ENCODE assay signal across 21 cellular contexts in genomic region chr9:2970864-2971263, GRCh38.
DNase-seq lines count a peak whose midpoint lies in the region; ATAC-seq, FAIRE-seq and TF ChIP-seq lines count a peak whose summit lies in the region.
"Had no signal": no experiment of that assay in that cellular context is flagged by ENCODE, and none has a peak within 500 bp of the region (broad histone marks: within the 10 kb centered on the region; RNA-seq: fewer than 3 reads in every experiment).

No MANE protein-coding gene starts in this region.

- no peak overlapping the region for H3K18ac ChIP-seq in IMR-90 (ENCODE audit: low read depth, low read length)

- TF ChIP-seq POLR2A in A549 (IDR thresholded peaks at IDR 0.05; ENCODE audit: low read length): no peak
- TF ChIP-seq POLR2A in IMR-90 (IDR thresholded peaks at IDR 0.05; ENCODE audit: low read depth, low read length): no peak

- no peak overlapping the region for H2BK20ac ChIP-seq in IMR-90 (ENCODE audit: low read depth, low read length)

- H2BK120ac ChIP-seq in IMR-90 (ENCODE audit: low read depth, low read length): no peak overlapping the region

- no peak overlapping the region for H4K8ac ChIP-seq in IMR-90 (ENCODE audit: low read depth in 2 of 2, low read length in 2 of 2)

- no peak overlapping the region for H4K91ac ChIP-seq in IMR-90 (ENCODE audit: insufficient read depth, low read depth, low read length)

- H3K36me3 Mint-ChIP-seq in progenitor cell of endocrine pancreas (ENCODE audit: insufficient read depth): peaks cover 3% of the 10 kb centered on the region
- H3K36me3 Mint-ChIP-seq: CD8-positive, alpha-beta T cell had no signal

- H2AK5ac ChIP-seq in IMR-90 (ENCODE audit: low read depth, low read length): no peak overlapping the region

- no peaks in the 10 kb centered on the region for H3K9me1 ChIP-seq in IMR-90 (ENCODE audit: insufficient read depth, low read length)

- H3K27me3 ChIP-seq in IMR-90 (ENCODE audit: control insufficient read depth, insufficient read depth, low read length): no peaks in the 10 kb centered on the region
- H3K27me3 ChIP-seq: BLaER1 treated with 17β-estradiol and CSF1 and Interleukin-3, amounts not matched to agents 10 nM and 100 nM had no signal

- H3K56ac ChIP-seq in IMR-90 (ENCODE audit: extremely low read depth, insufficient read depth, low read length): no peak overlapping the region

- no peak overlapping the region for H3K4ac ChIP-seq in IMR-90 (ENCODE audit: low read depth, low read length)

- H2AFZ ChIP-seq in IMR-90 (replicated peaks; ENCODE audit: low read length, poor library complexity): no peak overlapping the region

- H2AK9ac ChIP-seq in IMR-90 (replicated peaks; ENCODE audit: low read depth, low read length, poor library complexity): no peak overlapping the region

- H3K4me3 Mint-ChIP-seq in progenitor cell of endocrine pancreas (ENCODE audit: low read depth): no peak overlapping the region
- H3K4me3 Mint-ChIP-seq: B cell; CD4-positive, alpha-beta T cell; CD8-positive, alpha-beta T cell had no signal

- no peak for TF ChIP-seq EP300 in A549 (IDR thresholded peaks at IDR 0.05)

- no peaks in the 10 kb centered on the region for H3K4me1 ChIP-seq in A549
- H3K4me1 ChIP-seq in IMR-90 (ENCODE audit: control insufficient read depth, insufficient read depth, low read length): no peaks in the 10 kb centered on the region
- H3K4me1 ChIP-seq: Caco-2 had no signal

- H4K5ac ChIP-seq in IMR-90 (ENCODE audit: low read depth, low read length): no peak overlapping the region

- no peak overlapping the region for H3K9ac ChIP-seq in IMR-90 (ENCODE audit: low read depth, low read length)
- H3K9ac ChIP-seq: BLaER1 treated with 17β-estradiol and CSF1 and Interleukin-3, amounts not matched to agents 10 nM and 100 nM had no signal

- H2BK5ac ChIP-seq in IMR-90 (ENCODE audit: low read depth, low read length, poor library complexity, severe bottlenecking): no peak overlapping the region

- POLR2A ChIA-PET in A549 (lab: Yijun Ruan, JAX) (no interaction called here), IMR-90 (lab: Charles Lee; ENCODE audit: unreplicated experiment) (no interaction called here)

- no peaks in the 10 kb centered on the region for H3K4me1 Mint-ChIP-seq in progenitor cell of endocrine pancreas (ENCODE audit: low read depth)
- H3K4me1 Mint-ChIP-seq: B cell had no signal

- in situ Hi-C loops in IMR-90 (cut with MboI; ENCODE audit: low sequenced_read_pairs): loop anchor here (25.0 kb wide), 1 partner anchor 91 kb away; no protein-coding TSS in a partner anchor

- no peak overlapping the region for H3K4me2 ChIP-seq in A549
- no peak overlapping the region for H3K4me2 ChIP-seq in IMR-90 (ENCODE audit: low read depth, low read length)
- H3K4me2 ChIP-seq: BLaER1 treated with 17β-estradiol and CSF1 and Interleukin-3, amounts not matched to agents 10 nM and 100 nM had no signal

- no peaks in the 10 kb centered on the region for H3K36me3 ChIP-seq in IMR-90 (ENCODE audit: control insufficient read depth, insufficient read depth, low read length)
- H3K36me3 ChIP-seq: BLaER1 treated with 17β-estradiol and CSF1 and Interleukin-3, amounts not matched to agents 10 nM and 100 nM had no signal

- FAIRE-seq in A549 (lab: Jason Lieb, UNC): no peak
- peak; percentile 55 for FAIRE-seq in frontal cortex (lab: Jason Lieb, UNC)
- FAIRE-seq: A204.1, D721Med, G401.6, GM12891, GM19239 had no signal

- CTCF ChIA-PET in A549 (lab: Yijun Ruan, JAX) (no interaction called here), IMR-90 (lab: Yijun Ruan, JAX) (no interaction called here)

- H3K4me3 ChIP-seq in A549: no peak overlapping the region
- H3K4me3 ChIP-seq in IMR-90 (ENCODE audit: insufficient read depth, low read depth, low read length): no peak overlapping the region
- H3K4me3 ChIP-seq: BLaER1 treated with 17β-estradiol and CSF1 and Interleukin-3, amounts not matched to agents 10 nM and 100 nM had no signal

- no peaks in the 10 kb centered on the region for H3K79me1 ChIP-seq in IMR-90 (ENCODE audit: low read depth in 1 of 2, low read length in 2 of 2)

- no peak overlapping the region for H3K14ac ChIP-seq in IMR-90 (replicated peaks; ENCODE audit: low read depth, low read length)

- TF ChIP-seq RAD21 in A549 (conservative IDR thresholded peaks at IDR 0.05 in 1 of 2, IDR thresholded peaks at IDR 0.05 in 1 of 2) (no peak), IMR-90 (IDR thresholded peaks at IDR 0.05; ENCODE audit: low read length) (no peak)

- no peak overlapping the region for H3K27ac Mint-ChIP-seq in progenitor cell of endocrine pancreas
- H3K27ac Mint-ChIP-seq: B cell; CD4-positive, alpha-beta T cell; CD8-positive, alpha-beta T cell had no signal

- no peaks in the 10 kb centered on the region for H3K27me3 Mint-ChIP-seq in progenitor cell of endocrine pancreas

- peaks cover 12% of the 10 kb centered on the region for H3K9me3 Mint-ChIP-seq in progenitor cell of endocrine pancreas (ENCODE audit: low read depth)

- dilution Hi-C loops in IMR-90 (cut with HindIII; ENCODE audit: low sequenced_read_pairs, unreplicated experiment): no loop called here

- ATAC-seq in A549 (no peak), IMR-90 (ENCODE audit: low read depth) (no peak), GM19463 (IDR thresholded peaks at IDR 0.05; ENCODE audit: unreplicated experiment) (no peak)
- ATAC-seq: CD8-positive, alpha-beta T cell had no signal

- H3K9me3 ChIP-seq in A549 (peaks cover 5% of the 10 kb centered on the region; the same call in 2 of the 3 replicates), IMR-90 (ENCODE audit: control insufficient read depth, insufficient read depth, low read length) (no peaks in the 10 kb centered on the region)
- H3K9me3 ChIP-seq: Caco-2 had no signal

- H3K27ac ChIP-seq in A549: no peak overlapping the region
- H3K27ac ChIP-seq in IMR-90 (ENCODE audit: insufficient read depth, low read length): no peak overlapping the region
- H3K27ac ChIP-seq: BLaER1 treated with 17β-estradiol and CSF1 and Interleukin-3, amounts not matched to agents 10 nM and 100 nM; C4-2B had no signal

- DNase-seq in A549 (ENCODE audit: low read depth in 1 of 2, low spot score in 1 of 2) (no peak), IMR-90 (no peak), frontal cortex (ENCODE audit: low spot score in 2 of 2) (no peak), progenitor cell of endocrine pancreas (ENCODE audit: low spot score, unreplicated experiment) (no peak)
- DNase-seq: 8988T; AML-193; Caco-2; Calu3; CD4-positive, alpha-beta T cell; CD8-positive, alpha-beta T cell; DMS79 treated with DMSO at 0.1 percent for 48 hours; GF-D8 had no signal

- no peak overlapping the region for H2BK15ac ChIP-seq in IMR-90 (ENCODE audit: low read depth, low read length)

- H4K20me1 ChIP-seq in IMR-90 (ENCODE audit: insufficient read depth, low read length): no peaks in the 10 kb centered on the region
- H4K20me1 ChIP-seq: BLaER1 treated with 17β-estradiol and CSF1 and Interleukin-3, amounts not matched to agents 10 nM and 100 nM had no signal

- BruUV-seq in IMR-90 (replicated peaks; lab: Mats Ljungman, UMichigan): no TSS peak

- intact Hi-C loops in IMR-90 (cut with micrococcal nuclease): no loop called here

- H3K23ac ChIP-seq in IMR-90 (ENCODE audit: low read depth, low read length): no peak overlapping the region

- TF ChIP-seq CTCF in A549 (IDR thresholded peaks at IDR 0.05) (no peak), IMR-90 (conservative IDR thresholded peaks at IDR 0.05; ENCODE audit: low read depth, low read length) (no peak), progenitor cell of endocrine pancreas (IDR thresholded peaks at IDR 0.05; ENCODE audit: unreplicated experiment) (no peak)

TF ChIP-seq in A549, 52 proteins besides CTCF, POLR2A, EP300 and RAD21:
- TF ChIP-seq BCL3 (IDR thresholded peaks at IDR 0.05) (no peak), SMC3 (IDR thresholded peaks at IDR 0.05) (no peak), HEYL (CRISPR knock-in tag; IDR thresholded peaks at IDR 0.05) (no peak), JUNB (IDR thresholded peaks at IDR 0.05) (no peak), ESRRA (IDR thresholded peaks at IDR 0.05; ENCODE audit: borderline replicate concordance, low read length) (no peak), MAFK (IDR thresholded peaks at IDR 0.05; ENCODE audit: partially characterized antibody) (peak; percentile 72), NR3C1 (IDR thresholded peaks at IDR 0.05) (no peak)

TF ChIP-seq in IMR-90, 13 proteins besides CTCF, POLR2A, EP300 and RAD21:
- TF ChIP-seq BHLHE40 (IDR thresholded peaks at IDR 0.05; ENCODE audit: low read depth, low read length) (no peak), USF2 (IDR thresholded peaks at IDR 0.05; ENCODE audit: low read depth, low read length) (no peak), MXI1 (IDR thresholded peaks at IDR 0.05; ENCODE audit: borderline replicate concordance, low read depth, low read length) (no peak), MAFK (IDR thresholded peaks at IDR 0.05; ENCODE audit: low read depth, low read length) (peak; percentile 80), CHD1 (IDR thresholded peaks at IDR 0.05; ENCODE audit: low read depth, low read length) (no peak), ELK1 (IDR thresholded peaks at IDR 0.05; ENCODE audit: borderline replicate concordance, low read depth, low read length) (no peak)
